2 cellular contexts compared by ENCODE assay signal in genomic region chr2:202108345-202108744, GRCh38.
TF ChIP-seq lines count a peak whose summit lies in the region.

No MANE protein-coding gene starts in this region.

TF ChIP-seq in HepG2, 621 proteins besides CTCF, POLR2A, EP300 and RAD21:
- peak; percentile 47 to 51; a peak in 3 of 4 replicates for TF ChIP-seq MAFK (conservative IDR thresholded peaks at IDR 0.05 in 1 of 2, IDR thresholded peaks at IDR 0.05 in 1 of 2; ENCODE audit: low read length in 2 of 2)
- no peak for TF ChIP-seq FOXO1 (CRISPR knock-in tag; IDR thresholded peaks at IDR 0.05)
- 0 out of 2 replicates have a peak, but pooled peaks have one; percentile 21 for TF ChIP-seq MAFF (IDR thresholded peaks at IDR 0.05; ENCODE audit: low read depth, low read length)
- no peak for TF ChIP-seq ZMAT5 (CRISPR knock-in tag; IDR thresholded peaks at IDR 0.05; ENCODE audit: borderline replicate concordance, low read depth)
- no peak for TF ChIP-seq ZNF773 (CRISPR knock-in tag; IDR thresholded peaks at IDR 0.05; ENCODE audit: borderline replicate concordance)
- TF ChIP-seq ZNF709 (CRISPR knock-in tag; IDR thresholded peaks at IDR 0.05), result no peak

TF ChIP-seq in A549, 52 proteins besides CTCF, POLR2A, EP300 and RAD21:
- TF ChIP-seq MAFK (IDR thresholded peaks at IDR 0.05; ENCODE audit: partially characterized antibody) (peak; percentile 67), HOXB13 (CRISPR knock-in tag; IDR thresholded peaks at IDR 0.05; ENCODE audit: low read depth) (no peak), FOSL2 (IDR thresholded peaks at IDR 0.05) (no peak), FOSL2 (CRISPR knock-in tag; IDR thresholded peaks at IDR 0.05) (no peak), HEYL (CRISPR knock-in tag; IDR thresholded peaks at IDR 0.05) (no peak), CHD2 (IDR thresholded peaks at IDR 0.05; ENCODE audit: low read length, partially characterized antibody) (no peak), NPAS2 (CRISPR knock-in tag; IDR thresholded peaks at IDR 0.05; ENCODE audit: borderline replicate concordance) (no peak), CHD4 (IDR thresholded peaks at IDR 0.05; ENCODE audit: borderline replicate concordance) (no peak), HMGXB4 (CRISPR knock-in tag; IDR thresholded peaks at IDR 0.05; ENCODE audit: borderline replicate concordance) (no peak)
